In the genomic region with DNA sequence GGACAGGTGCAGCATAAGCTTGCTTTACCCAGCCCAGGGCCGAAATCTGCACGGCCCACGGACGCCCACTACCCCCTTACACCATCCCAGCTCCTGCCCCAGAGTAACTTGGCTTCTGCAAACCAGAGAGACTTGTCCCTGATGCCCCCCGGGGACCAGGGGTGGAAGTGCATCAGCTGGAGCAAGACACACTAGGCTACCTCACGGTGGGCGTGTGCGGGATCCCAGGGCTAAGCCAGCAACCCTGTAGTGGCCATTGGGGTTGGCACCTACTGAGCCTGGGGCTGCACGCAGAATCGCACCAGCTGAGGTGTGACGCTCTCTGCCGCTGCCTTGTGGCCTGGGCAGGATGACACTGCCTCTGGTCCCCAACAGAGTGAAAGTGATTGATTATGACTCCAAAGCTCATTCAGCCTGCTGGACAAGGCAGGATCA, we compare ENCODE assay signal across 1 cellular context.
TF ChIP-seq lines count a peak whose summit lies in the region.

No MANE protein-coding gene starts in this region.

TF ChIP-seq in H1, 55 proteins besides CTCF, POLR2A, EP300 and RAD21 (continued from another document):
- TF ChIP-seq SP1 (IDR thresholded peaks at IDR 0.05; ENCODE audit: low read depth, low read length) (no peak), RFX5 (IDR thresholded peaks at IDR 0.05; ENCODE audit: borderline replicate concordance, low read depth, low read length) (no peak), PHF8 (conservative IDR thresholded peaks at IDR 0.05; ENCODE audit: low read depth, low read length) (no peak), CTBP2 (IDR thresholded peaks at IDR 0.05; ENCODE audit: borderline replicate concordance, insufficient read depth, insufficient read length, low read length) (no peak), CREB1 (IDR thresholded peaks at IDR 0.05) (peak; percentile 40; the same call in 1 of the 2 replicates), ATF3 (IDR thresholded peaks at IDR 0.05; ENCODE audit: insufficient read depth, low read depth, low read length) (no peak), ZNF274 (IDR thresholded peaks at IDR 0.05; ENCODE audit: borderline replicate concordance, extremely low read depth, low read length) (no peak), KDM1A (IDR thresholded peaks at IDR 0.05; ENCODE audit: borderline replicate concordance, low read length) (no peak), SP4 (IDR thresholded peaks at IDR 0.05; ENCODE audit: low read length) (no peak), HDAC2 (IDR thresholded peaks at IDR 0.05; ENCODE audit: borderline replicate concordance in 1 of 2, low read depth in 2 of 2, low read length in 2 of 2) (no peak), BACH1 (IDR thresholded peaks at IDR 0.05; ENCODE audit: low read length) (no peak)
